ENCODE assay signal across 8 cellular contexts in the genomic region with DNA sequence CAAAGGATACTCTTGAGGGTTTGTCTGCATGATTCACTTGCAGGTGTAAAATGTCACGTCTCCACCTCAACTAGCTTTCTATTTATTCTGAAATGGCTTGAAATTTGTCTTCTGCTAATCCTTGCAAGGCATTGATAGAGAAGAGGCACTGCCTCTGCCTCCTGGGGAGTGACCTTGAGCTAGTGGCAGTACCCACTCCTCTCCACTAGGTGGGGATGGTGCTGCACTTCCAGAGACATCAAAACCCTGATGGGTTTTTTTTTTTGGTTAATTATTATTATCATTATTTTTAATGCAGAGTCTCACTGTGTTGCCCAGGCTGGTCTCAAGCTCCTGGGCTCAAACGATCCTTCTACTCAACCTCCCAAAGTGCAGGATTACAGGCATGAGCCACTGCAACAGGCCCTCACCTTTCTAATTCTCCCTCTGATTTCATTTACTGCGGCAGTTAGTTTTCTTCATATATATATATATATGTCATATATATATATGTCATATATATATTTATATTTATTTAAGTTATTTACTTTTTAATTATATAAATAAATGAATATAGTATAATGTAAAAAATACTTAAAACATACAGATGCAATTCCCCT.
DNase-seq lines count a peak whose midpoint lies in the region; ATAC-seq and TF ChIP-seq lines count a peak whose summit lies in the region.

No MANE protein-coding gene starts in this region.

- H3K36me3 Mint-ChIP-seq in nephron (ENCODE audit: low read depth): no peaks in the 10 kb centered on the region

- ATAC-seq in HG02678 (IDR thresholded peaks at IDR 0.05; ENCODE audit: unreplicated experiment) (peak; percentile 49), esophagus mucosa (peak; percentile 85)

- no peak overlapping the region for H3K4me3 Mint-ChIP-seq in nephron

- DNase-seq in DMS 273 (lab: John Stamatoyannopoulos, UW; ENCODE audit: unreplicated experiment) (peak; percentile 66), DMS 273 treated with DMSO at 0.1 percent for 48 hours (lab: John Stamatoyannopoulos, UW) (no peak), NCI-H69 (lab: John Stamatoyannopoulos, UW) (peak; percentile 38)
- DNase-seq in activated CD8-positive, alpha-beta memory T cell treated with anti-CD3 and anti-CD28 coated beads, Interleukin-2, amount 50 U/mL, for 48 hours: peak; percentile 73

- peak; percentile 92 to 93 (median 93) for TF ChIP-seq CTCF in nephron (IDR thresholded peaks at IDR 0.05; ENCODE audit: unreplicated experiment in 3 of 3)

- H3K27me3 Mint-ChIP-seq in nephron (ENCODE audit: low read depth): no peaks in the 10 kb centered on the region

- H3K27ac ChIP-seq in temporal lobe (ENCODE audit: low read depth, low read length): peak overlapping the region; percentile 17

- no peaks in the 10 kb centered on the region for H3K4me1 Mint-ChIP-seq in nephron

- no peaks in the 10 kb centered on the region for H3K9me3 Mint-ChIP-seq in nephron

- no peak overlapping the region for H3K27ac Mint-ChIP-seq in nephron
